In the genomic region with DNA sequence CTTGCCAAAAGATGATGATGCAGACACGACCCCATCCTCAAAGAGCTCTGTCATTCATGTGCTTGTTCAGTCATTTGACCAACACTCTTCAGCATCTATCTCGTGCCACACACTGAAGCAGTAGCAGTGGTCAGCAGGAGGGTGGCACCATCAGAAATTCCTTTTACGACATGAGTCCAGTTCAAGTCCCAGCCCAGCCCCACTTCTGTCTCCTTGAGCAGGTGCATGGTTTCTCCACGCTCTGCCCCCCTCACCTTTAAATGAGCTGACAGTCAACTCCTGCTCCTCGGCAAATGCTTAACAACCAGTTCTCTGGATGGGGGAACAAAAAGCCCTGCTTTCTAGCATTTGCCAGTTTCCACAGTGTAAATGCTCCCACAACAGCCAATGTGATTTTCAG, we compare ENCODE assay signal across 20 cellular contexts.
"Had no signal": no experiment of that assay in that cellular context is flagged by ENCODE, and none has a peak within 500 bp of the region (broad histone marks: within the 10 kb centered on the region; RNA-seq: fewer than 3 reads in every experiment).

No MANE protein-coding gene starts in this region.

- H3K27me3 ChIP-seq: cardiac muscle cell, foreskin keratinocyte, hepatocyte, ovary, transverse colon had no signal

- H3K4me1 Mint-ChIP-seq: immature natural killer cell had no signal

- DNase-seq: activated B cell treated with CpG ODN at 0.5 μM for 24 hours; activated CD4-positive, alpha-beta memory T cell treated with anti-CD3 and anti-CD28 coated beads for 36 hours; activated CD4-positive, alpha-beta T cell treated with anti-CD3 and anti-CD28 coated beads for 4 hours; activated naive CD4-positive, alpha-beta T cell treated with anti-CD3 and anti-CD28 coated beads for 36 hours; activated naive CD8-positive, alpha-beta T cell treated with anti-CD3 and anti-CD28 coated beads, Interleukin-2, amount 50 U/mL, for 24 hours; activated T-cell treated with anti-CD3 and anti-CD28 coated beads, Interleukin-2, amount 50 U/mL, for 48 hours; immature natural killer cell; mesendoderm; naive B cell; ovary; stimulated activated CD4-positive, alpha-beta T cell treated with anti-CD3 and anti-CD28 coated beads, Interleukin-12 subunit alpha, Interleukin-12 subunit beta, amount 100 ng/mL, for 4 hours; stomach; T1000 had no signal

- H3K4me1 ChIP-seq: prostate gland, transverse colon had no signal

- H3K9me3 ChIP-seq: mucosa of descending colon, ovary, prostate gland, stomach, transverse colon had no signal

- H3K27ac ChIP-seq: cardiac muscle cell, foreskin keratinocyte, hepatocyte, ovary, prostate gland, transverse colon had no signal

- H3K36me3 Mint-ChIP-seq: activated CD4-positive, alpha-beta memory T cell treated with anti-CD3 and anti-CD28 coated beads for 36 hours; immature natural killer cell had no signal

- H3K27ac Mint-ChIP-seq: activated B cell treated with CpG ODN at 0.5 μM for 24 hours; activated CD4-positive, alpha-beta memory T cell treated with anti-CD3 and anti-CD28 coated beads for 36 hours; activated naive CD4-positive, alpha-beta T cell treated with anti-CD3 and anti-CD28 coated beads for 36 hours; activated naive CD8-positive, alpha-beta T cell treated with anti-CD3 and anti-CD28 coated beads, Interleukin-2, amount 50 U/mL, for 24 hours; immature natural killer cell; naive B cell; T-helper 1 cell treated with Interleukin-12 subunit alpha and Interleukin-12 subunit beta and Interleukin-4 antibody, amounts not matched to agents 30 μg/mL and 1 μg/mL, for 36 hours had no signal

- H3K36me3 ChIP-seq: cardiac muscle cell, ovary, prostate gland, stomach, transverse colon had no signal

- ATAC-seq: activated naive CD8-positive, alpha-beta T cell treated with anti-CD3 and anti-CD28 coated beads, Interleukin-2, amount 50 U/mL, for 24 hours had no signal

- H3K4me3 Mint-ChIP-seq: activated B cell treated with CpG ODN at 0.5 μM for 24 hours; activated CD4-positive, alpha-beta memory T cell treated with anti-CD3 and anti-CD28 coated beads for 36 hours; activated naive CD4-positive, alpha-beta T cell treated with anti-CD3 and anti-CD28 coated beads for 36 hours; activated naive CD8-positive, alpha-beta T cell treated with anti-CD3 and anti-CD28 coated beads, Interleukin-2, amount 50 U/mL, for 24 hours; immature natural killer cell; T-helper 1 cell treated with Interleukin-12 subunit alpha and Interleukin-12 subunit beta and Interleukin-4 antibody, amounts not matched to agents 30 μg/mL and 1 μg/mL, for 36 hours had no signal

- H3K9me3 Mint-ChIP-seq: activated B cell treated with CpG ODN at 0.5 μM for 24 hours; activated CD4-positive, alpha-beta memory T cell treated with anti-CD3 and anti-CD28 coated beads for 36 hours; activated naive CD4-positive, alpha-beta T cell treated with anti-CD3 and anti-CD28 coated beads for 36 hours; activated naive CD8-positive, alpha-beta T cell treated with anti-CD3 and anti-CD28 coated beads, Interleukin-2, amount 50 U/mL, for 24 hours; immature natural killer cell; naive B cell; T-helper 1 cell treated with Interleukin-12 subunit alpha and Interleukin-12 subunit beta and Interleukin-4 antibody, amounts not matched to agents 30 μg/mL and 1 μg/mL, for 36 hours had no signal

- H3K4me3 ChIP-seq: cardiac muscle cell, hepatocyte, mucosa of descending colon, ovary, prostate gland, stomach, transverse colon had no signal

- H3K27me3 Mint-ChIP-seq: activated naive CD8-positive, alpha-beta T cell treated with anti-CD3 and anti-CD28 coated beads, Interleukin-2, amount 50 U/mL, for 24 hours had no signal
